Comparison of ENCODE assay signal across 1 cellular context in the genomic region with DNA sequence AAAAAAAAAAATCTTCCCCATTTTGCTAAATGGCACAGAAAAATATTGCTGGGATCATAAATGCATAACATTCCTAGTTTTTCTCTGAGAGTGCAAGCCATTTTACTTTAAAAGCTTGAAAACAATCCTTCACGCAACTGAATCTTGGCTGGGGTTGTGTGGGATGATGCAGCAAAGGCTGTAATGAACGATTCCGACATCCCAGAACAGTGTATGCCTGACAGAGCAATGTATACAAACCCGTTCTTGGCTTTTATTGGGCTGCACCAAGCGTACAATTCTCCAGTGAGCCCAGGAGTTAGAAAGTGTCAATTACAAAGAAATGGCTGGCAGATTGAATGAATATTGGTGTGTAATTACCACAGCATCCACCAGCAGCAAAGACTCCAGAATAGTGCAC.
TF ChIP-seq lines count a peak whose summit lies in the region.

No MANE protein-coding gene starts in this region.

TF ChIP-seq in IMR-90, 13 proteins besides CTCF, POLR2A, EP300 and RAD21 (continued from another document):
- TF ChIP-seq, protein P1, sequence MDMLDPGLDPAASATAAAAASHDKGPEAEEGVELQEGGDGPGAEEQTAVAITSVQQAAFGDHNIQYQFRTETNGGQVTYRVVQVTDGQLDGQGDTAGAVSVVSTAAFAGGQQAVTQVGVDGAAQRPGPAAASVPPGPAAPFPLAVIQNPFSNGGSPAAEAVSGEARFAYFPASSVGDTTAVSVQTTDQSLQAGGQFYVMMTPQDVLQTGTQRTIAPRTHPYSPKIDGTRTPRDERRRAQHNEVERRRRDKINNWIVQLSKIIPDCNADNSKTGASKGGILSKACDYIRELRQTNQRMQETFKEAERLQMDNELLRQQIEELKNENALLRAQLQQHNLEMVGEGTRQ (IDR thresholded peaks at IDR 0.05; ENCODE audit: low read depth, low read length) = no peak
